12 cellular contexts compared by ENCODE assay signal in the genomic region with DNA sequence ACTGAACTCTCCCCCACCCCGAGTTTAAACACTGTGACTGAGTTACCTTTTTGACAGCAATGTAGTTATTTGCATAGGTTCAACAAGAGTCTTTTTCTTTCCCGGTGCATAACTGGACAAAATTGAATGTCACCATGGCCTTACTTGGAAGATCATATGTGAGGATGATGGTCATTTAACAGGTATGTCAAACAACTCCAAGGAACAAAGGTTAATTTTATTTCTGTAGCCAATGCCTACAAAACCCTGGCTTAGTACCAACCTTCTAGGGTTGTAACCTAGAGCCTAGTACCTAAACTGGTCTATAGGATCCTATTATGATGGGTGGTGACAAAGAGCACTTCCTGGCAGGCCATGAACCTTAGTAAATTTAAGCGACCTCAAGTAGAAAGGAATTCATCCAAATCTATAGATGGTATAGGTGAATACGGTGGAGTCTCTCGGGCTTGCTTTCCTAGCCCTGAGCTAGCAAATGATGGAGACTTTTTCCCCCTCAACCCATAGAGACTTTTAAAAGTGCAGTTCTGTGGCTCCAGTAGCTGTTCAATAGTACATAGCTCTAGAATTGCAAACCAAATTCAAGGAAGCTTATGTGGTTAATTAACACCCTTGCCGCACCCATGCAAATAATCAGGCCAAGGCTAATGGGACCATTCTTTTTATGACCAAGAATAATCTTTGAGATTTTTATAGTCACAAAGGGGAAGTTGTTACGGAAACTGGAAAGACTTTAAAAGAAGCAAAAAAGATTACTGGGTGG.
DNase-seq lines count a peak whose midpoint lies in the region; ATAC-seq, FAIRE-seq and TF ChIP-seq lines count a peak whose summit lies in the region.
"Had no signal": no experiment of that assay in that cellular context is flagged by ENCODE, and none has a peak within 500 bp of the region (broad histone marks: within the 10 kb centered on the region; RNA-seq: fewer than 3 reads in every experiment).

No MANE protein-coding gene starts in this region.

- H3K4me2 ChIP-seq in HepG2 (ENCODE audit: low read depth, low read length): no peak overlapping the region

- H3K9me3 ChIP-seq in HepG2 (ENCODE audit: low read length) (no peaks in the 10 kb centered on the region), kidney (ENCODE audit: control insufficient read depth in 1 of 2, low read length in 2 of 2) (no peaks in the 10 kb centered on the region), body of pancreas (no peaks in the 10 kb centered on the region)

- H4K20me1 ChIP-seq in HepG2 (ENCODE audit: insufficient read depth, low read length): no peaks in the 10 kb centered on the region

- TF ChIP-seq EP300 in HepG2 (IDR thresholded peaks at IDR 0.05; ENCODE audit: low read depth in 2 of 2, low read length in 2 of 2): no peak
- no peak for TF ChIP-seq EP300 in HepG2 (CRISPR knock-in tag; IDR thresholded peaks at IDR 0.05; ENCODE audit: borderline replicate concordance)

- no peak for TF ChIP-seq RAD21 in HepG2 (CRISPR knock-in tag; IDR thresholded peaks at IDR 0.05)

- POLR2A ChIA-PET in HepG2 (lab: Yijun Ruan, JAX): interaction anchor here (0.5 kb wide), 1 partner anchor 87 kb away, joined by 3 read pairs; no protein-coding TSS in a partner anchor

- H3K27ac ChIP-seq in HepG2 (ENCODE audit: extremely low read length, insufficient read depth, low read length): no peak overlapping the region
- no peak overlapping the region for H3K27ac ChIP-seq in kidney (ENCODE audit: low read depth in 2 of 2, low read length in 2 of 2)
- H3K27ac ChIP-seq in body of pancreas: no peak overlapping the region
- H3K27ac ChIP-seq: parathyroid adenoma had no signal

- FAIRE-seq in HepG2 (lab: Jason Lieb, UNC): no peak
- FAIRE-seq in kidney (lab: Jason Lieb, UNC): no peak
- FAIRE-seq: islet of Langerhans had no signal

- no peaks in the 10 kb centered on the region for H3K36me3 ChIP-seq in HepG2 (replicated peaks in 1 of 2; ENCODE audit: control insufficient read depth in 1 of 2, insufficient read depth in 2 of 2, low read length in 2 of 2)
- H3K36me3 ChIP-seq in kidney (ENCODE audit: control insufficient read depth in 1 of 2, insufficient read depth in 2 of 2, low read length in 2 of 2): no peaks in the 10 kb centered on the region
- no peaks in the 10 kb centered on the region for H3K36me3 ChIP-seq in body of pancreas (replicated peaks in 1 of 2; ENCODE audit: insufficient read depth in 1 of 2, low read depth in 2 of 2)

- intact Hi-C loops in HepG2 (cut with micrococcal nuclease; ENCODE audit: unreplicated experiment) (no loop called here), kidney (cut with DNase I) (no loop called here), body of pancreas (cut with DNase I) (no loop called here), posterior cingulate gyrus (cut with DNase I) (no loop called here)

- ATAC-seq in GM18520 (IDR thresholded peaks at IDR 0.05; ENCODE audit: unreplicated experiment) (peak; percentile 61), GM21528 (IDR thresholded peaks at IDR 0.05; ENCODE audit: low FRiP score, unreplicated experiment) (peak; percentile 56), HG03342 (IDR thresholded peaks at IDR 0.05; ENCODE audit: unreplicated experiment) (peak; percentile 42), HepG2 (peak; percentile 24; the same call in 1 of the 3 replicates), body of pancreas (no peak)

- H3K4me1 ChIP-seq in HepG2 (ENCODE audit: insufficient read depth, low read length): 0 out of 2 replicates have a peak, but pooled peaks cover 6% of the 10 kb centered on the region
- H3K4me1 ChIP-seq in kidney (ENCODE audit: control insufficient read depth in 1 of 2, insufficient read depth in 1 of 2, low read depth in 1 of 2, low read length in 2 of 2): peaks cover 0 to 2% of the 10 kb centered on the region in 2 donors
- no peaks in the 10 kb centered on the region for H3K4me1 ChIP-seq in body of pancreas
- H3K4me1 ChIP-seq: parathyroid adenoma had no signal

- H3K27me3 ChIP-seq in HepG2 (ENCODE audit: control insufficient read depth in 1 of 2, insufficient read depth in 2 of 2, low read length in 2 of 2) (no peaks in the 10 kb centered on the region), body of pancreas (no peaks in the 10 kb centered on the region)

- no TSS peak for BruUV-seq in HepG2 (replicated peaks; lab: Mats Ljungman, UMichigan)

- no peak for TF ChIP-seq CTCF in HepG2 (CRISPR knock-in tag; IDR thresholded peaks at IDR 0.05)
- TF ChIP-seq CTCF in kidney (IDR thresholded peaks at IDR 0.05; ENCODE audit: borderline replicate concordance, extremely low read depth, insufficient read depth): no peak
- no peak for TF ChIP-seq CTCF in body of pancreas (IDR thresholded peaks at IDR 0.05)

- H3K9ac ChIP-seq in HepG2 (ENCODE audit: insufficient read depth, low read depth, low read length) (no peak overlapping the region), kidney (ENCODE audit: low read length in 2 of 2) (no peak overlapping the region)
- H3K9ac ChIP-seq: parathyroid adenoma had no signal

- in situ Hi-C loops in HepG2 (cut with HindIII; ENCODE audit: extremely low pct_ligation_motif_present, low pct_unique_long_range_greater_than_20kb): no loop called here

- DNase-seq in HepG2 (ENCODE audit: low spot score) (peak; percentile 2), kidney (no peak), body of pancreas (no peak), posterior cingulate gyrus (no peak)
- no peak for DNase-seq in stimulated activated CD4-positive, alpha-beta T cell treated with anti-CD3 and anti-CD28 coated beads, Interleukin-12 subunit alpha, Interleukin-12 subunit beta, amount 100 ng/mL, for 4 hours
- DNase-seq: NCI-H1417 treated with DMSO at 0.1 percent for 48 hours, RPMI8226 had no signal

- WGBS in HepG2 (ENCODE audit: low lambda C conversion rate): 66% methylated on average over 7 of the region's 7 CpGs
- 66 to 75% methylated on average over 7 of the region's 7 CpGs for whole genome bisulfite sequencing in body of pancreas, 2 donors

- H2AFZ ChIP-seq in HepG2 (ENCODE audit: low read length): no peak overlapping the region
- H2AFZ ChIP-seq: parathyroid adenoma had no signal

- no peaks in the 10 kb centered on the region for H3K79me2 ChIP-seq in HepG2 (ENCODE audit: insufficient read depth, low read length)
- H3K79me2 ChIP-seq: parathyroid adenoma had no signal

- CTCF ChIA-PET in HepG2 (lab: Yijun Ruan, JAX; ENCODE audit: low intra/inter-chr PET ratio, low total read pairs): no interaction called here

- no peak for TF ChIP-seq POLR2A in HepG2 (IDR thresholded peaks at IDR 0.05; ENCODE audit: insufficient read depth in 1 of 2, low read depth in 2 of 2, low read length in 2 of 2)
- TF ChIP-seq POLR2A in body of pancreas (IDR thresholded peaks at IDR 0.05): no peak

- H3K4me3 ChIP-seq in HepG2 (replicated peaks in 1 of 3; ENCODE audit: insufficient read depth in 1 of 3, low read depth in 2 of 3, low read length in 3 of 3) (no peak overlapping the region), kidney (ENCODE audit: low read length in 2 of 2) (no peak overlapping the region), body of pancreas (no peak overlapping the region)

TF ChIP-seq in HepG2, 621 proteins besides CTCF, POLR2A, EP300 and RAD21:
- TF ChIP-seq, protein P1, sequence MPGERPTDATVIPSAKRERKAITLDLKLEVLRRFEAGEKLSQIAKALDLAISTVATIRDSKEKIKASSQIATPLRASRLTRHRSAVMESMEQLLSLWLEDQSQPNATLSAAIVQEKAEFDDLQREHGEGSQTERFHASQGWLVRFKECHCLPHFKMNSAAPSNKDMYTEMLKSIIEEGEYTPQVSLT (CRISPR knock-in tag; IDR thresholded peaks at IDR 0.05; ENCODE audit: borderline replicate concordance, low read depth): no peak
- no peak for TF ChIP-seq ZNF547 (CRISPR knock-in tag; IDR thresholded peaks at IDR 0.05)
- no peak for TF ChIP-seq ZNF775 (CRISPR knock-in tag; IDR thresholded peaks at IDR 0.05; ENCODE audit: borderline replicate concordance)
- no peak for TF ChIP-seq ZNF331 (CRISPR knock-in tag; IDR thresholded peaks at IDR 0.05)
- TF ChIP-seq, protein P2, sequence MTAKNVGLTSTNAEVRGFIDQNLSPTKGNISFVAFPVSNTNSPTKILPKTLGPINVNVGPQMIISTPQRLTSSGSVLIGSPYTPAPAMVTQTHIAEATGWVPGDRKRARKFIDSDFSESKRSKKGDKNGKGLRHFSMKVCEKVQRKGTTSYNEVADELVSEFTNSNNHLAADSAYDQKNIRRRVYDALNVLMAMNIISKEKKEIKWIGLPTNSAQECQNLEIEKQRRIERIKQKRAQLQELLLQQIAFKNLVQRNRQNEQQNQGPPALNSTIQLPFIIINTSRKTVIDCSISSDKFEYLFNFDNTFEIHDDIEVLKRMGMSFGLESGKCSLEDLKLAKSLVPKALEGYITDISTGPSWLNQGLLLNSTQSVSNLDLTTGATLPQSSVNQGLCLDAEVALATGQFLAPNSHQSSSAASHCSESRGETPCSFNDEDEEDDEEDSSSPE (CRISPR knock-in tag; IDR thresholded peaks at IDR 0.05): no peak
TF ChIP-seq in HepG2: peak in this region for 0.
